Comparison of ENCODE assay signal across 13 cellular contexts in the genomic region with DNA sequence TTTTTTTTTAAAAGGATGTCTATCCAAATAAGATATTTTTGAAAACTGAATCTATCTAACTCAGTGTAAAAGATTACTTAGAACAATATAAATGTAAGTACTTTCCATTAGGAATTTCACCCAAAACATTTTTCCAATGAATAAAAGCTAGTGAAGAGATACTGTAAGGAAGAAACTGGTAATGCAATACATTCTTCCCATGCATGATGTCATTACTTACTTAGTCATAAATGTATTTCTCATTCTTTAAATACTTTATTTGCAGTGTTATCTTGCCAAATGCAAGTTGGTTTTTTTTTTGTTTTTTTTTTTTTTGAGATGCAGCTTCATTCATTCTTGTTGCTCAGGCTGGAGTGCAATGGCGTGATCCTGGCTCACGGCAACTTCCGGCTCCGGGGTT.
"Had no signal": no experiment of that assay in that cellular context is flagged by ENCODE, and none has a peak within 500 bp of the region (broad histone marks: within the 10 kb centered on the region; RNA-seq: fewer than 3 reads in every experiment).

No MANE protein-coding gene starts in this region.

- H3K27me3 ChIP-seq: breast epithelium, gastroesophageal sphincter had no signal

- H3K27ac ChIP-seq: breast epithelium, gastroesophageal sphincter, psoas muscle had no signal

- H3K4me1 ChIP-seq: breast epithelium, psoas muscle had no signal

- H3K4me3 ChIP-seq: breast epithelium, gastroesophageal sphincter, psoas muscle had no signal

- H3K36me3 ChIP-seq: breast epithelium, gastroesophageal sphincter had no signal

- DNase-seq: activated CD4-positive, alpha-beta T cell treated with anti-CD3 and anti-CD28 coated beads, Interleukin-2, amount 50 U/mL, for 4 hours; activated effector memory CD4-positive, alpha-beta T cell treated with anti-CD3 and anti-CD28 coated beads, Interleukin-2, amount 50 U/mL, for 16 hours; activated T-cell treated with anti-CD3 and anti-CD28 coated beads, Interleukin-2, amount 50 U/mL, for 24 hours; left ventricle myocardium superior; nephron progenitor cell; psoas muscle; stimulated activated CD4-positive, alpha-beta T cell treated with anti-CD3 and anti-CD28 coated beads, Interleukin-2, amount 100 ng/mL, for 24 hours; stimulated activated naive B cell treated with anti-CD40 and anti-IgM and Interleukin-4, amounts not matched to agents 10 μg/mL and 1 μg/mL and 100 μg/mL, for 72 hours; substantia nigra had no signal

- H3K9me3 ChIP-seq: breast epithelium, gastroesophageal sphincter, psoas muscle had no signal

- ATAC-seq: activated naive CD4-positive, alpha-beta T cell treated with anti-CD3 and anti-CD28 coated beads, Interleukin-2, amount 50 U/mL, for 72 hours; gastroesophageal sphincter; left ventricle myocardium superior; psoas muscle; sciatic nerve; stimulated activated naive B cell treated with anti-CD40 and anti-IgM and Interleukin-4, amounts not matched to agents 10 μg/mL and 1 μg/mL and 100 μg/mL, for 72 hours had no signal
